27 cellular contexts compared by ENCODE assay signal in genomic region chr7:50626286-50626685, GRCh38.
"Had no signal": no experiment of that assay in that cellular context is flagged by ENCODE, and none has a peak within 500 bp of the region (broad histone marks: within the 10 kb centered on the region; RNA-seq: fewer than 3 reads in every experiment).

No MANE protein-coding gene starts in this region.

- H3K27me3 ChIP-seq: brain microvascular endothelial cell had no signal

- ATAC-seq: activated naive CD4-positive, alpha-beta T cell treated with anti-CD3 and anti-CD28 coated beads, Interleukin-2, amount 50 U/mL, for 72 hours; activated naive CD8-positive, alpha-beta T cell treated with anti-CD3 and anti-CD28 coated beads, Interleukin-2, amount 50 U/mL, for 24 hours; activated T-cell treated with anti-CD3 and anti-CD28 coated beads, Interleukin-2, amount 50 U/mL, for 4 hours; Panc1; Right ventricle myocardium inferior; WTC11 had no signal

- H3K27ac ChIP-seq: brain microvascular endothelial cell, SK-N-MC had no signal

- DNase-seq: activated CD4-positive, alpha-beta T cell treated with anti-CD3 and anti-CD28 coated beads for 48 hours; activated CD4-positive, alpha-beta T cell treated with anti-CD3 and anti-CD28 coated beads, Interleukin-2, amount 50 U/mL, for 4 hours; activated CD4-positive, CD25-positive, alpha-beta regulatory T cell treated with anti-CD3 and anti-CD28 coated beads, Interleukin-2, amount 50 U/mL, for 72 hours; activated CD8-positive, alpha-beta memory T cell treated with anti-CD3 and anti-CD28 coated beads for 24 hours; activated effector memory CD4-positive, alpha-beta T cell treated with anti-CD3 and anti-CD28 coated beads, Interleukin-2, amount 50 U/mL, for 16 hours; activated naive CD4-positive, alpha-beta T cell treated with Interleukin-2 at 50 U/mL for 16 hours; activated naive CD8-positive, alpha-beta T cell treated with anti-CD3 and anti-CD28 coated beads, Interleukin-2, amount 50 U/mL, for 24 hours; activated T-cell treated with anti-CD3 and anti-CD28 coated beads, Interleukin-2, amount 50 U/mL, for 4 hours; amniotic stem cell; brain microvascular endothelial cell; caudate nucleus; KG1; NCI-H1048; NCI-H2081 treated with DMSO at 0.1 percent for 48 hours; NCI-H2171 treated with DMSO at 0.1 percent for 48 hours; NCI-H226; NCI-H510A; NCI-H526 treated with DMSO at 0.1 percent for 48 hours; NK-92 treated with Interleukin-12 subunit alpha and Interleukin-12 subunit beta, amount 100 ng/mL, for 24 hours; OCI-M1; RPMI8226; T-helper 1 cell had no signal

- H3K4me3 ChIP-seq: SK-N-MC had no signal
